In the genomic region with DNA sequence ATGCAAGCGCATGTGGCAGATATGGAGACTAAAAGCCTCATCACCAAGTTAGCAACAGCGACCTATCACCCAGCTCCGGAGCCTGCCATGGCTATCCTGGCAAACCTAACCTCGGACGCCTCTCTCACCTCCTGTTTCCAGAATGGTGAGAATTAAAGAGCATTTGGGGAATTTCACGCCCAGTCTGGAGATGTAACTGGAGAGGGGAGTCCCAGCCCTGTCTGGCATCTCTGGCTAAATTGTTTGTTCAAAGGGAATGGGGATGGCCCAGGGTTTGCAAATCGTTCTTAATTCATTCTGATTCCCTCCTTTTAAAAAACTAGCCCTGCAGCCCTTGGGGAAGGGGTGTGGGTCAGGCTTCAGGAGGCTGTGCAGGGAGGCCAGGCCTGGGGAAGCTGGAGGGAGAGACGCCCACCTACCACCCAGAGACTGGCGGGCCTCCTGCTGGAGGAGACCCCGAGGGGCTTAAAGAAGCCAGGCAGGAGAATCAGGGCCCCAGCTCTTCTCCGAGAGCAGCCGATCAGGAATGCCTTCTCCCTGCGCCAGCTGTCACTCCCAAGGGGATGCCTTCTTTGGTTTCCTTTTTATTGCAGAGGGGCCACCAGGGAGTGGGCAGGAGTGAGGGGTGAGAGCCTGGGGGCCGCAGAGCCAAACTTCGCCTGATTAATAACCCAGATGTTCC, we compare ENCODE assay signal across 2 cellular contexts.
TF ChIP-seq lines count a peak whose summit lies in the region.

No MANE protein-coding gene starts in this region.

TF ChIP-seq in IMR-90, 13 proteins besides CTCF, POLR2A, EP300 and RAD21:
- TF ChIP-seq NFE2L2 (IDR thresholded peaks at IDR 0.05; ENCODE audit: low read depth, low read length) (no peak), RCOR1 (IDR thresholded peaks at IDR 0.05; ENCODE audit: insufficient replicate concordance, low read length) (no peak), MAFK (IDR thresholded peaks at IDR 0.05; ENCODE audit: low read depth, low read length) (no peak), MXI1 (IDR thresholded peaks at IDR 0.05; ENCODE audit: borderline replicate concordance, low read depth, low read length) (no peak), BHLHE40 (IDR thresholded peaks at IDR 0.05; ENCODE audit: low read depth, low read length) (no peak), CHD1 (IDR thresholded peaks at IDR 0.05; ENCODE audit: low read depth, low read length) (no peak), MAZ (IDR thresholded peaks at IDR 0.05; ENCODE audit: borderline replicate concordance, low read depth, low read length) (no peak), FOS (IDR thresholded peaks at IDR 0.05; ENCODE audit: low read depth, low read length) (no peak), RFX5 (IDR thresholded peaks at IDR 0.05; ENCODE audit: low read depth, low read length) (no peak), SMC3 (IDR thresholded peaks at IDR 0.05; ENCODE audit: low read depth, low read length) (no peak)
- TF ChIP-seq, protein P1, sequence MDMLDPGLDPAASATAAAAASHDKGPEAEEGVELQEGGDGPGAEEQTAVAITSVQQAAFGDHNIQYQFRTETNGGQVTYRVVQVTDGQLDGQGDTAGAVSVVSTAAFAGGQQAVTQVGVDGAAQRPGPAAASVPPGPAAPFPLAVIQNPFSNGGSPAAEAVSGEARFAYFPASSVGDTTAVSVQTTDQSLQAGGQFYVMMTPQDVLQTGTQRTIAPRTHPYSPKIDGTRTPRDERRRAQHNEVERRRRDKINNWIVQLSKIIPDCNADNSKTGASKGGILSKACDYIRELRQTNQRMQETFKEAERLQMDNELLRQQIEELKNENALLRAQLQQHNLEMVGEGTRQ (IDR thresholded peaks at IDR 0.05; ENCODE audit: low read depth, low read length) = no peak
- TF ChIP-seq, protein P2, sequence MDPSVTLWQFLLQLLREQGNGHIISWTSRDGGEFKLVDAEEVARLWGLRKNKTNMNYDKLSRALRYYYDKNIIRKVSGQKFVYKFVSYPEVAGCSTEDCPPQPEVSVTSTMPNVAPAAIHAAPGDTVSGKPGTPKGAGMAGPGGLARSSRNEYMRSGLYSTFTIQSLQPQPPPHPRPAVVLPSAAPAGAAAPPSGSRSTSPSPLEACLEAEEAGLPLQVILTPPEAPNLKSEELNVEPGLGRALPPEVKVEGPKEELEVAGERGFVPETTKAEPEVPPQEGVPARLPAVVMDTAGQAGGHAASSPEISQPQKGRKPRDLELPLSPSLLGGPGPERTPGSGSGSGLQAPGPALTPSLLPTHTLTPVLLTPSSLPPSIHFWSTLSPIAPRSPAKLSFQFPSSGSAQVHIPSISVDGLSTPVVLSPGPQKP (IDR thresholded peaks at IDR 0.05; ENCODE audit: borderline replicate concordance, low read depth, low read length) = no peak

TF ChIP-seq in endothelial cell of umbilical vein, 7 proteins besides CTCF, POLR2A, EP300 and RAD21:
- no peak for TF ChIP-seq MYC (IDR thresholded peaks at IDR 0.05; ENCODE audit: low read depth, low read length)
- TF ChIP-seq FOS (IDR thresholded peaks at IDR 0.05; ENCODE audit: borderline replicate concordance, insufficient read depth, low read length) = no peak
- no peak for TF ChIP-seq EZH2 (IDR thresholded peaks at IDR 0.05; ENCODE audit: borderline replicate concordance, low read depth, low read length, severe bottlenecking)
- TF ChIP-seq GATA2 (IDR thresholded peaks at IDR 0.05; ENCODE audit: insufficient read depth, insufficient read length, low read depth, low read length) = no peak
- TF ChIP-seq POLR2AphosphoS5 (IDR thresholded peaks at IDR 0.05; ENCODE audit: insufficient read depth, low read depth, low read length) = no peak
- TF ChIP-seq, protein P3, sequence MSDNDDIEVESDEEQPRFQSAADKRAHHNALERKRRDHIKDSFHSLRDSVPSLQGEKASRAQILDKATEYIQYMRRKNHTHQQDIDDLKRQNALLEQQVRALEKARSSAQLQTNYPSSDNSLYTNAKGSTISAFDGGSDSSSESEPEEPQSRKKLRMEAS (IDR thresholded peaks at IDR 0.05; ENCODE audit: insufficient read depth, insufficient read length) = no peak
- no peak for TF ChIP-seq JUN (IDR thresholded peaks at IDR 0.05; ENCODE audit: borderline replicate concordance, insufficient read depth, insufficient read length, low read depth)
